8 cellular contexts compared by ENCODE assay signal in the genomic region with DNA sequence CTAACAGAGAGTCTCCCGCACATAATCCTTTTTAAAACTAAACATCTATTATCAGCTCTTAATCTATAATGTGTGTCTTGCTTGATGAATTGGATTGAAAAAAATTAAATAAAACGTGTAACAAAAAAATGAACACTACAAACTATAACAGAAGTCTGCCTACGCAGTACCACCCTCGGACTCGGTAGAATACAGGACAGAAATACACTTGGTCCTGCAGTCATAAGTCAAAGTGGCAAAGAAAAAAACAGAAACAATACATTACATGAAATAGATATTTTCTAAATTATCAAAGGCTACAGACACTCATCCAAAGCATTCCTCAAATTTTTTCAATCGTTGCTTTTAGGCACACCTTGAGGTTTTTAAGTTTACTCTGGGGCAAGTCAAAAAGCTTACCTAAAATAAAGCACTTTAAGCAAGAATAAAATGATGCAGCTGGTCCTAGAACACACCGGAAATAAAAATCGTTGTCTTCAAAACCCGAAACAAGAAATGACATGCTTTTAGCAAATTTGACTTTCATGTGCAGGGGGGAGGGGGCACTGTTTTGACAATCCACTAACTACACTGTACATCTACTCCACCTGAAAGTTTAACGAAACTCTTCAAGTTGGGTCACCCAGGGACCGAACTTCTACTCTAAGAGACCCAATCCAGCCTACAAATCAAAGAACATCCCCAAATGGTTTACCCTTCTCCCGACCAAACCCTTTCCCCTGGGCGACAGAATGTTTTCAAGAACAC. TPM values are rescaled to one million over a fixed set of nuclear protein-coding genes. Genes with fewer than 3 reads are reported as not detected.
A peak's percentile ranks its signal among the peaks of the same experiment; 100 is the strongest.
DNase-seq lines count a peak whose midpoint lies in the region; TF ChIP-seq lines count a peak whose summit lies in the region.

No MANE protein-coding gene starts in this region.

- H3K4me3 ChIP-seq in BJ (ENCODE audit: low read depth, low read length), result peak overlapping the region; percentile 97
- H3K4me3 ChIP-seq in H7 (ENCODE audit: insufficient read depth, low read depth, low read length), result peak overlapping the region; percentile 97
- peak overlapping the region; percentile 94 for H3K4me3 ChIP-seq in WERI-Rb-1 (ENCODE audit: low read depth, low read length)
- H3K4me3 ChIP-seq in endodermal cell (ENCODE audit: low read length), result peak overlapping the region; percentile 96
- peak overlapping the region; percentile 92 for H3K4me3 ChIP-seq in neuron (ENCODE audit: low read length)

- no peaks in the 10 kb centered on the region for H3K9me3 ChIP-seq in WERI-Rb-1 (ENCODE audit: severe bottlenecking)
- H3K9me3 ChIP-seq in endodermal cell (ENCODE audit: control insufficient read depth, low read length), result no peaks in the 10 kb centered on the region
- no peaks in the 10 kb centered on the region for H3K9me3 ChIP-seq in neuron (ENCODE audit: low read length)

- no peak overlapping the region for H2AFZ ChIP-seq in neuron (ENCODE audit: low read depth, low read length)

- 11 to 13% methylated on average over 7 to 12 of the region's 13 CpGs for WGBS in endodermal cell (ENCODE audit: insufficient coverage in 1 of 2, insufficient read length in 1 of 2), 2 experiments

- H3K9me3 Mint-ChIP-seq in endodermal cell, result no peaks in the 10 kb centered on the region

- no peaks in the 10 kb centered on the region for H3K27me3 ChIP-seq in BJ (ENCODE audit: control insufficient read depth, insufficient read depth, low read length)
- H3K27me3 ChIP-seq in H7 (ENCODE audit: control insufficient read depth, insufficient read depth, low read length), result no peaks in the 10 kb centered on the region
- H3K27me3 ChIP-seq in WERI-Rb-1 (ENCODE audit: insufficient read depth, low read depth, severe bottlenecking), result no peaks in the 10 kb centered on the region
- H3K27me3 ChIP-seq in endodermal cell (ENCODE audit: control insufficient read depth, insufficient read depth, low read length, poor library complexity, severe bottlenecking), result no peaks in the 10 kb centered on the region
- no peaks in the 10 kb centered on the region for H3K27me3 ChIP-seq in neuron (ENCODE audit: insufficient read depth, low read length)

- H3K9ac ChIP-seq in endodermal cell (ENCODE audit: extremely low read depth, low read length, poor library complexity, severe bottlenecking), result peak overlapping the region; percentile 68

- no peaks in the 10 kb centered on the region for H3K27me3 Mint-ChIP-seq in endodermal cell (ENCODE audit: insufficient read depth)

- CTCF ChIA-PET in BJ (lab: Yijun Ruan, JAX), result interaction anchor here (0.6 to 0.9 kb wide), 2 partner anchors 415 to 472 kb away, joined by 3 to 4 read pairs; no protein-coding TSS in a partner anchor

- DNase-seq in BJ (ENCODE audit: low read depth) (no peak), H7 (no peak), WERI-Rb-1 (no peak), endodermal cell (no peak), iPS-NIHi11 (ENCODE audit: low spot score) (no peak), DMS53 (lab: John Stamatoyannopoulos, UW) (no peak), NCI-H345 (lab: John Stamatoyannopoulos, UW) (no peak)

- peak overlapping the region; percentile 97 for H3K27ac ChIP-seq in WERI-Rb-1
- H3K27ac ChIP-seq in endodermal cell (ENCODE audit: low read depth, low read length), result peak overlapping the region; percentile 97

- H3K4me1 Mint-ChIP-seq in endodermal cell, result peaks cover 33% of the 10 kb centered on the region

- H3K36me3 Mint-ChIP-seq in endodermal cell (ENCODE audit: low read depth), result no peaks in the 10 kb centered on the region

- H3K4me3 Mint-ChIP-seq in endodermal cell, result peak overlapping the region; percentile 99

- H3K36me3 ChIP-seq in BJ (ENCODE audit: control insufficient read depth, insufficient read depth, low read length) (no peaks in the 10 kb centered on the region), H7 (replicated peaks; ENCODE audit: control insufficient read depth, insufficient read depth, low read length) (no peaks in the 10 kb centered on the region), WERI-Rb-1 (no peaks in the 10 kb centered on the region; the same call in 1 of the 2 replicates), endodermal cell (ENCODE audit: control insufficient read depth, insufficient read depth, low read length) (no peaks in the 10 kb centered on the region), neuron (ENCODE audit: insufficient read depth, low read length) (no peaks in the 10 kb centered on the region)

- TF ChIP-seq CTCF in BJ (IDR thresholded peaks at IDR 0.05; ENCODE audit: insufficient read depth, low read depth, low read length) (no peak), WERI-Rb-1 (IDR thresholded peaks at IDR 0.05; ENCODE audit: low read depth, low read length) (no peak), endodermal cell (conservative IDR thresholded peaks at IDR 0.05) (no peak)

- H3K4me1 ChIP-seq in endodermal cell (ENCODE audit: control insufficient read depth, insufficient read depth, low read length) (peaks cover 4% of the 10 kb centered on the region), neuron (ENCODE audit: insufficient read depth, low read length) (peaks cover 19% of the 10 kb centered on the region)

- peak overlapping the region; percentile 99 for H3K27ac Mint-ChIP-seq in endodermal cell

- POLR2A ChIA-PET in BJ (lab: Charles Lee), result no interaction called here

RNA-seq across cellular contexts. Expression of a gene that starts 1.3 kb away (rescaled TPM):
- polyA plus RNA-seq in BJ (2011; rRNA removed), result 106 and 142 TPM in 2 replicates
- 70.3 and 77.2 TPM in 2 replicates for polyA minus RNA-seq in BJ (2011; rRNA and poly(A)+ RNA removed)
- total RNA-seq in H7 (2014; rRNA removed; shearing (Covaris generic)), result 73.1 and 78.9 TPM in 2 replicates
- total RNA-seq in endodermal cell, result 100 to 1,000 TPM; 191 to 211 TPM
- 168 TPM for polyA plus RNA-seq in endodermal cell (2013, experiment 1 of 2)
- polyA plus RNA-seq in endodermal cell (2013, experiment 2 of 2), result 155 TPM

RNA-seq across cellular contexts. Expression of a gene that starts 22.9 kb away (rescaled TPM):
- 7.8 and 12.8 TPM in 2 replicates for polyA plus RNA-seq in BJ (2011; rRNA removed)
- 10.9 and 13.9 TPM in 2 replicates for polyA minus RNA-seq in BJ (2011; rRNA and poly(A)+ RNA removed)
- 13.2 and 17.2 TPM in 2 replicates for total RNA-seq in H7 (2014; rRNA removed; shearing (Covaris generic))
- 10 to 100 TPM; 26.6 to 32.5 TPM for total RNA-seq in endodermal cell
- polyA plus RNA-seq in endodermal cell (2013, experiment 1 of 2), result 9.8 TPM
- 11.1 TPM for polyA plus RNA-seq in endodermal cell (2013, experiment 2 of 2)
